Comparison of ENCODE assay signal across 1 cellular context in the genomic region with DNA sequence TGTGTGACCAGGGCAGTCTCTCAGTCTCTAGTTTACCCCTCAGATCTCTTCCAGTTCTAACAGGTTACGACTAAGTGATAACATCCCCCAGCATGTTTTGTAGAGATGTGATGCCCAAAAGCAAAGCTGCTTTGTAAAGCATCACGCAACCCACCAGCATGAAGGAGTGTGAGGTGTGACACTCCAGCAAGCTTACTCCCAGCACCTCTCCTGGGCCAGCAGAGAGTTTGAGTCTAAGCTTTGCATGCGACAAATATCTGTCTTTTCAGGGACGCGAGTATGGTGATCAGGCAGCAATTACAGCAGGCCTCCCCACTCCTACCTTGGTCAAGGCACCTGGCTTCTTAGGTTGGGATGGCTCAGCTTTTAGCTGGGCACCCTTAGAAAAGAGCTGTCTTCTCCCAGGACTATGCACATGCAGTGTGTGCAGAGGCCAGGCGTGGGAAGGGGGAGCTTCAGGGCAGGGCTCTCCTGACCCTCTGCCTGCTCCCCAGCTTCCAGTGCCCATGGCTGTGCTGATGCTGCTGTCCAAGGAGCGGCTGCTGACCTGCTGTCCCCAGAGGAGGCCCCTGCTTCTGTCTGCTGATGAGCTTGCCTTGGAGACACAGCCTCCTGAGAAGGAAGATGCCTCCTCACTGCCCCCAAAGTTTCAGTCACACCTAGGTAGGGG.
TF ChIP-seq lines count a peak whose summit lies in the region.

No MANE protein-coding gene starts in this region.

TF ChIP-seq in IMR-90, 13 proteins besides CTCF, POLR2A, EP300 and RAD21 (continued from another document):
- TF ChIP-seq, protein P1, sequence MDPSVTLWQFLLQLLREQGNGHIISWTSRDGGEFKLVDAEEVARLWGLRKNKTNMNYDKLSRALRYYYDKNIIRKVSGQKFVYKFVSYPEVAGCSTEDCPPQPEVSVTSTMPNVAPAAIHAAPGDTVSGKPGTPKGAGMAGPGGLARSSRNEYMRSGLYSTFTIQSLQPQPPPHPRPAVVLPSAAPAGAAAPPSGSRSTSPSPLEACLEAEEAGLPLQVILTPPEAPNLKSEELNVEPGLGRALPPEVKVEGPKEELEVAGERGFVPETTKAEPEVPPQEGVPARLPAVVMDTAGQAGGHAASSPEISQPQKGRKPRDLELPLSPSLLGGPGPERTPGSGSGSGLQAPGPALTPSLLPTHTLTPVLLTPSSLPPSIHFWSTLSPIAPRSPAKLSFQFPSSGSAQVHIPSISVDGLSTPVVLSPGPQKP (IDR thresholded peaks at IDR 0.05; ENCODE audit: borderline replicate concordance, low read depth, low read length) = no peak
- no peak for TF ChIP-seq CEBPB (IDR thresholded peaks at IDR 0.05; ENCODE audit: low read depth, low read length)
- TF ChIP-seq, protein P2, sequence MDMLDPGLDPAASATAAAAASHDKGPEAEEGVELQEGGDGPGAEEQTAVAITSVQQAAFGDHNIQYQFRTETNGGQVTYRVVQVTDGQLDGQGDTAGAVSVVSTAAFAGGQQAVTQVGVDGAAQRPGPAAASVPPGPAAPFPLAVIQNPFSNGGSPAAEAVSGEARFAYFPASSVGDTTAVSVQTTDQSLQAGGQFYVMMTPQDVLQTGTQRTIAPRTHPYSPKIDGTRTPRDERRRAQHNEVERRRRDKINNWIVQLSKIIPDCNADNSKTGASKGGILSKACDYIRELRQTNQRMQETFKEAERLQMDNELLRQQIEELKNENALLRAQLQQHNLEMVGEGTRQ (IDR thresholded peaks at IDR 0.05; ENCODE audit: low read depth, low read length) = no peak
- TF ChIP-seq SMC3 (IDR thresholded peaks at IDR 0.05; ENCODE audit: low read depth, low read length) = no peak
- TF ChIP-seq MAZ (IDR thresholded peaks at IDR 0.05; ENCODE audit: borderline replicate concordance, low read depth, low read length) = no peak
- no peak for TF ChIP-seq CHD1 (IDR thresholded peaks at IDR 0.05; ENCODE audit: low read depth, low read length)
- no peak for TF ChIP-seq NFE2L2 (IDR thresholded peaks at IDR 0.05; ENCODE audit: low read depth, low read length)
- no peak for TF ChIP-seq RCOR1 (IDR thresholded peaks at IDR 0.05; ENCODE audit: insufficient replicate concordance, low read length)
- no peak for TF ChIP-seq MAFK (IDR thresholded peaks at IDR 0.05; ENCODE audit: low read depth, low read length)
- no peak for TF ChIP-seq RFX5 (IDR thresholded peaks at IDR 0.05; ENCODE audit: low read depth, low read length)
